In the genomic region with DNA sequence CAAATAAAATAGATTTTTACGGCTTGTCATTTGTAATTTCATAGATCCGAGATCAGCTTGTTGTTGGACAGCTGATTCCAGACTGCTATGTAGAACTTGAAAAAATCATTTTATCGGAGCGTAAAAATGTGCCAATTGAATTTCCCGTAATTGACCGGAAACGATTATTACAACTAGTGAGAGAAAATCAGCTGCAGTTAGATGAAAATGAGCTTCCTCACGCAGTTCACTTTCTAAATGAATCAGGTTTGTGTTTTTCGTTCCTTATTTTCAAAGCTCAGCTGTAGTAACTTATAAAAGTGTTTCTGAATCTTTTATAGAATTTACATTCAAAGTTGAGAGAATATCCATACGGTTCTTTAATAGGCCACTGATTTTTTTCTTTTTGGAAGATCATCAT, we compare ENCODE assay signal across 14 cellular contexts.
DNase-seq lines count a peak whose midpoint lies in the region; ATAC-seq and TF ChIP-seq lines count a peak whose summit lies in the region.
"Had no signal": no experiment of that assay in that cellular context is flagged by ENCODE, and none has a peak within 500 bp of the region (broad histone marks: within the 10 kb centered on the region; RNA-seq: fewer than 3 reads in every experiment).

No MANE protein-coding gene starts in this region.

- TF ChIP-seq CTCF in GM12865 (IDR thresholded peaks at IDR 0.05; ENCODE audit: insufficient read depth, low read depth, low read length, missing control alignments) (no peak), vagina (IDR thresholded peaks at IDR 0.05) (no peak)

- H3K27ac ChIP-seq in vagina, result no peak overlapping the region
- H3K27ac ChIP-seq: thoracic aorta had no signal

- ATAC-seq in GM19467 (IDR thresholded peaks at IDR 0.05; ENCODE audit: unreplicated experiment) (peak; percentile 61), HG02943 (IDR thresholded peaks at IDR 0.05; ENCODE audit: low read depth, unreplicated experiment) (peak; percentile 71)

- intact Hi-C loops in vagina (cut with DNase I), result loop anchor here (10.0 kb wide), 1 partner anchor 159 kb away; no protein-coding TSS in a partner anchor

- no peak for TF ChIP-seq POLR2A in vagina (IDR thresholded peaks at IDR 0.05)

- H3K4me3 ChIP-seq in GM12865 (ENCODE audit: low read depth, low read length) (no peak overlapping the region), vagina (no peak overlapping the region)
- H3K4me3 ChIP-seq: HAP-1, thoracic aorta had no signal

- no peaks in the 10 kb centered on the region for H3K9me3 ChIP-seq in vagina
- H3K9me3 ChIP-seq: HAP-1, SK-N-SH, thoracic aorta had no signal

- peaks cover 0 to 4% of the 10 kb centered on the region in 2 donors for H3K36me3 ChIP-seq in vagina
- H3K36me3 ChIP-seq: HAP-1 had no signal

- H3K4me1 ChIP-seq in vagina, result no peaks in the 10 kb centered on the region
- H3K4me1 ChIP-seq: HAP-1 had no signal

- H3K27me3 ChIP-seq in vagina, result no peaks in the 10 kb centered on the region

- DNase-seq in GM12865 (ENCODE audit: low read depth) (peak; percentile 52), MV-4-11 (lab: John Stamatoyannopoulos, UW) (peak; percentile 70), vagina (ENCODE audit: extremely low spot score in 2 of 2) (no peak), mucosa of gallbladder (ENCODE audit: low spot score) (no peak), NCI-H345 (lab: John Stamatoyannopoulos, UW) (no peak)
- no peak for DNase-seq in stimulated activated CD4-positive, alpha-beta T cell treated with anti-CD3 and anti-CD28 coated beads, Interleukin-2, amount 100 ng/mL, for 24 hours
- DNase-seq: activated CD4-positive, alpha-beta T cell treated with anti-CD3 and anti-CD28 coated beads, Interleukin-2, amount 50 U/mL, for 48 hours; activated naive CD8-positive, alpha-beta T cell treated with anti-CD3 and anti-CD28 coated beads, Interleukin-2, amount 10 ng/mL, durations not matched to agents 7 days and 5 days; posterior cingulate gyrus; SK-N-SH had no signal

Comparison
In these comparisons a context has a peak if more than half of its experiments do, and no peak if none do; other contexts are left out.
1. DNase-seq: peak in GM12865 (single experiment) and MV-4-11 (single experiment); none in vagina (0 of 2), mucosa of gallbladder (single experiment), NCI-H345 (single experiment) and stimulated activated CD4-positive, alpha-beta T cell treated with anti-CD3 and anti-CD28 coated beads, Interleukin-2, amount 100 ng/mL, for 24 hours (0 of 2).